ENCODE assay signal across 8 cellular contexts in genomic region chr12:113185180-113186032, GRCh38. TPM values are rescaled to one million over a fixed set of nuclear protein-coding genes. Genes with fewer than 3 reads are reported as not detected.
DNase-seq lines count a peak whose midpoint lies in the region; ATAC-seq and TF ChIP-seq lines count a peak whose summit lies in the region.

Gene DDX54 (minus strand): TSS chr12:113185478. CDS start chr12:113185451, 27 bp downstream.
Gene RITA1 (plus strand): TSS chr12:113185721. CDS start chr12:113186747, 1,026 bp downstream.

- peaks cover 24% of the 10 kb centered on the region for H3K4me1 ChIP-seq in PC-3 (ENCODE audit: insufficient read depth, low read length)
- H3K4me1 ChIP-seq in mucosa of stomach (ENCODE audit: control insufficient read depth, insufficient read depth, low read length), result no peaks in the 10 kb centered on the region

- no peak for TF ChIP-seq CTCF in GM20000 (IDR thresholded peaks at IDR 0.05; ENCODE audit: extremely low read depth, missing control alignments)
- TF ChIP-seq CTCF in PC-3 (conservative IDR thresholded peaks at IDR 0.05; ENCODE audit: low read depth, low read length), result no peak

- in situ Hi-C loops in Caki2 (cut with HindIII; ENCODE audit: low pct_unique_long_range_greater_than_20kb, low sequenced_read_pairs), result no loop called here

- H3K4me3 ChIP-seq in PC-3 (ENCODE audit: low read length), result peak within 1 kb of the TSS; percentile 95
- H3K4me3 ChIP-seq in mucosa of stomach (ENCODE audit: low read length), result peak within 1 kb of the TSS; percentile 78

- no peaks in the 10 kb centered on the region for H3K9me2 ChIP-seq in PC-3 (replicated peaks; ENCODE audit: low read length)

- TF ChIP-seq POLR2A in erythroblast (IDR thresholded peaks at IDR 0.05; ENCODE audit: low read length), result peak; percentile 85

- peak; percentile 64 for ATAC-seq in PC-3

- peaks cover 77% of the 10 kb centered on the region for H3K79me2 ChIP-seq in PC-3 (ENCODE audit: low read length)

- H3K27ac ChIP-seq in PC-3 (ENCODE audit: low read length), result peak within 1 kb of the TSS; percentile 91

- H3K9ac ChIP-seq in PC-3 (ENCODE audit: low read length) (peak within 1 kb of the TSS; percentile 100), mucosa of stomach (ENCODE audit: low read length) (peak within 1 kb of the TSS; percentile 95)

- H3K27me3 ChIP-seq in PC-3 (ENCODE audit: low read length) (no peaks in the 10 kb centered on the region), mucosa of stomach (ENCODE audit: control insufficient read depth, insufficient read depth, low read length) (no peaks in the 10 kb centered on the region)

- H4K20me1 ChIP-seq in PC-3 (ENCODE audit: low read length), result peaks cover 37% of the 10 kb centered on the region

- peak within 1 kb of the TSS; percentile 90 for H3K4me2 ChIP-seq in PC-3 (ENCODE audit: low read length)

- no TSS peak for BruUV-seq in PC-3 (replicated peaks; lab: Mats Ljungman, UMichigan)

- H3K9me3 ChIP-seq in PC-3 (ENCODE audit: low read length) (no peaks in the 10 kb centered on the region), mucosa of stomach (ENCODE audit: control insufficient read depth, low read length) (no peaks in the 10 kb centered on the region)

- intact Hi-C loops in PC-3 (cut with micrococcal nuclease), result no loop called here

- CTCF ChIA-PET in PC-3 (lab: Charles Lee), result no interaction called here

- peak within 1 kb of the TSS; percentile 86 for H2AFZ ChIP-seq in PC-3 (ENCODE audit: low read length)

- DNase-seq in Caki2 (ENCODE audit: low read depth) (peak; percentile 76), GM20000 (ENCODE audit: low spot score) (peak; percentile 86), HT-29 (ENCODE audit: low spot score) (peak; percentile 80), PC-3 (peak; percentile 73), erythroblast (lab: John Stamatoyannopoulos, UW) (peak; percentile 89 to 92)
- DNase-seq in activated T-cell treated with anti-CD3 and anti-CD28 coated beads, Interleukin-2, amount 50 U/mL, for 1 hour, result peak; percentile 89
- DNase-seq in stimulated activated CD8-positive, alpha-beta memory T cell treated with anti-CD3 and anti-CD28 coated beads, Interleukin-4, amount 100 ng/mL, for 48 hours, result peak; percentile 88

- POLR2A ChIA-PET in PC-3 (lab: Charles Lee; ENCODE audit: unreplicated experiment), result interaction anchor here (0.5 to 0.7 kb wide), 4 partner anchors 54 to 1401 kb away, joined by 3 to 18 read pairs (median 4); no protein-coding TSS in a partner anchor

- H3K36me3 ChIP-seq in PC-3 (ENCODE audit: low read depth, low read length), result peaks cover 23% of the 10 kb centered on the region
- no peaks in the 10 kb centered on the region for H3K36me3 ChIP-seq in mucosa of stomach (ENCODE audit: control insufficient read depth, insufficient read depth, low read length)

- H3F3A ChIP-seq in PC-3 (ENCODE audit: low read length, unreplicated experiment), result no peaks in the 10 kb centered on the region

RNA-seq across cellular contexts. Expression of gene DDX54, which starts in this region (rescaled TPM):
- 48.3 and 57.9 TPM in 2 replicates for total RNA-seq in Caki2 (2014; rRNA removed; shearing (Covaris generic); ENCODE audit: low replicate concordance)
- 100 and 105 TPM in 2 replicates for total RNA-seq in HT-29 (2014; rRNA removed; shearing (Covaris generic))
- total RNA-seq in PC-3 (2014; rRNA removed), result 158 and 309 TPM in 2 replicates

RNA-seq across cellular contexts. Expression of gene RITA1, which starts in this region (rescaled TPM):
- total RNA-seq in Caki2 (2014; rRNA removed; shearing (Covaris generic); ENCODE audit: low replicate concordance), result 37.1 and 53.0 TPM in 2 replicates
- 52.1 and 53.0 TPM in 2 replicates for total RNA-seq in HT-29 (2014; rRNA removed; shearing (Covaris generic))
- total RNA-seq in PC-3 (2014; rRNA removed), result 66.8 and 71.6 TPM in 2 replicates

Comparison
In these comparisons a context has a peak if more than half of its experiments do, and no peak if none do; other contexts are left out.
1. Peak in every context shown above with its lines: DNase-seq, ATAC-seq, H3K4me3 ChIP-seq and H3K27ac ChIP-seq.